9 cellular contexts compared by ENCODE assay signal in the genomic region with DNA sequence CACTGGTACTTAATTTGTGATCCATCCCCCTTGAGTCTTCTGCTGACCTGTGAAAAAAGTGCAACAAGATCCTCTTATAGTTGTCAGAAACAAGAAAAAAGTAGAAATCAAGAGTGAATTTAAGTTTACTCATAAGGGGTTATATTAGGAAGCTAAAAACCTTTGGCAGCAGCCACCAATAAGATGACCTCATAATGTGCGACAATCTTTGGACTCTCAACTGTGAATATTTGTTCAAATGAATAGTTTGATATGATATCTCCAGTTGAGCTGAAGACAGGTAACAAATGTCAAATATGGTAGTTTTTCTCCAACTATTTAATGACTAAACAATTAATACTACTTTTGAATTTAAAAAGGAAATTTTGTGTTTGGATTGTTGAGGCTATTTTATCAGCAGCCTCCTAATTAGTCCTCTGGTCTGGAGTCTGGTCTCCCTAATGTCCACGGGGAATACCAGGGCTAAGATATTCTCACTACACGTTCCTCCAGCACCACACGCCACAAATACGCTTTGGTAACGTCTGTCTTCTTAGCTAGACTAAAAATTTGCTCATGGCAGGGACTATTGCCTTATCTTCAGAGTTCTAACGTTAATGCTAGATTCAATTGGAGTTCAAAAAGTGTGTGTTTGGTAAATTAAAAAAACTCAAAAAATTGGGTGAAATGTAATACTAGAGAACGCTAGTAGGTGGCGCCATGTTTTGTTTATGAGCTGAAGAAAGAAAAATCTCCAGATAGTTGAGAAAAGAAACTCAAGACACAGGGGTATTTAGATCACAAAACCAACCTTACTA. TPM values are rescaled to one million over a fixed set of nuclear protein-coding genes. Genes with fewer than 3 reads are reported as not detected.
DNase-seq lines count a peak whose midpoint lies in the region; ATAC-seq and TF ChIP-seq lines count a peak whose summit lies in the region.
"Had no signal": no experiment of that assay in that cellular context is flagged by ENCODE, and none has a peak within 500 bp of the region (broad histone marks: within the 10 kb centered on the region; RNA-seq: fewer than 3 reads in every experiment).

No MANE protein-coding gene starts in this region.

- H3K79me2 ChIP-seq in hepatocyte, result no peaks in the 10 kb centered on the region

- intact Hi-C loops in A673 (cut with micrococcal nuclease; ENCODE audit: unreplicated experiment), result loop anchor here (5.0 kb wide), 1 partner anchor 83 kb away; no protein-coding TSS in a partner anchor

- H3K27me3 ChIP-seq in A673 (replicated peaks; ENCODE audit: insufficient read depth, low read depth, low read length, poor library complexity) (peaks cover 41% of the 10 kb centered on the region), RWPE2 (ENCODE audit: insufficient read depth, poor library complexity, severe bottlenecking) (peaks cover 19% of the 10 kb centered on the region), hepatocyte (no peaks in the 10 kb centered on the region)

- POLR2A ChIA-PET in A673 (lab: Charles Lee; ENCODE audit: low non-redundant PET), result no interaction called here

- no peak overlapping the region for H3K4me3 ChIP-seq in A673 (ENCODE audit: low read depth, low read length, poor library complexity, severe bottlenecking)
- no peak overlapping the region for H3K4me3 ChIP-seq in RWPE2 (ENCODE audit: severe bottlenecking)
- H3K4me3 ChIP-seq in hepatocyte, result no peak overlapping the region

- CTCF ChIA-PET in A673 (lab: Charles Lee), result interaction anchor here (0.5 to 1.0 kb wide), 3 partner anchors 85 to 928 kb away, joined by 3 to 18 read pairs (median 9); no protein-coding TSS in a partner anchor

- no TSS peak for BruUV-seq in A673 (replicated peaks; lab: Mats Ljungman, UMichigan)

- H3K4me2 ChIP-seq in hepatocyte, result peak overlapping the region; percentile 16

- TF ChIP-seq CTCF in A673 (conservative IDR thresholded peaks at IDR 0.05; ENCODE audit: low read depth, low read length), result peak; percentile 71
- TF ChIP-seq CTCF in GM12874 (IDR thresholded peaks at IDR 0.05; ENCODE audit: insufficient read depth, low read depth, low read length), result peak; percentile 39; the same call in 1 of the 2 replicates
- TF ChIP-seq CTCF in RWPE2 (IDR thresholded peaks at IDR 0.05; ENCODE audit: poor library complexity, severe bottlenecking), result peak; percentile 59
- peak; percentile 64 for TF ChIP-seq CTCF in hepatocyte (IDR thresholded peaks at IDR 0.05; ENCODE audit: poor library complexity)

- H2AFZ ChIP-seq in hepatocyte, result peak overlapping the region; percentile 16

- H3K36me3 ChIP-seq in A673 (ENCODE audit: insufficient read depth, low read length, poor library complexity, severe bottlenecking) (no peaks in the 10 kb centered on the region), RWPE2 (ENCODE audit: low read depth) (no peaks in the 10 kb centered on the region), hepatocyte (replicated peaks; ENCODE audit: insufficient read depth, low read depth) (no peaks in the 10 kb centered on the region)

- DNase-seq in A673 (ENCODE audit: low spot score), result peak; percentile 15
- no peak for DNase-seq in RWPE2 (ENCODE audit: low spot score)
- DNase-seq in hepatocyte (ENCODE audit: low spot score), result peak; percentile 36
- DNase-seq in hepatic stellate cell (ENCODE audit: low spot score), result no peak
- no peak for DNase-seq in NCI-H2227 (lab: John Stamatoyannopoulos, UW; ENCODE audit: unreplicated experiment)
- no peak for DNase-seq in 8988T
- no peak for DNase-seq in GDM1 (lab: John Stamatoyannopoulos, UW)
- DNase-seq: activated CD4-positive, alpha-beta T cell treated with anti-CD3 and anti-CD28 coated beads for 4 hours had no signal

- ATAC-seq in RWPE2 (ENCODE audit: low read depth), result no peak

- WGBS in hepatocyte (ENCODE audit: low lambda C conversion rate, missing lambda C conversion rate), result 17% methylated on average over 9 of the region's 9 CpGs

- H3K27ac ChIP-seq in A673 (ENCODE audit: low read depth, low read length, poor library complexity, severe bottlenecking), result no peak overlapping the region
- no peak overlapping the region for H3K27ac ChIP-seq in RWPE2 (ENCODE audit: poor library complexity, severe bottlenecking)
- peak overlapping the region; percentile 28 for H3K27ac ChIP-seq in hepatocyte

- no peaks in the 10 kb centered on the region for H3K9me2 ChIP-seq in hepatocyte (replicated peaks; ENCODE audit: insufficient read depth)

- no peaks in the 10 kb centered on the region for H3K9me3 ChIP-seq in A673 (ENCODE audit: low read depth, low read length, poor library complexity, severe bottlenecking)
- H3K9me3 ChIP-seq in RWPE2 (ENCODE audit: severe bottlenecking), result no peaks in the 10 kb centered on the region
- H3K9me3 ChIP-seq in hepatocyte (ENCODE audit: low read depth), result no peaks in the 10 kb centered on the region

- no peaks in the 10 kb centered on the region for H4K20me1 ChIP-seq in hepatocyte (ENCODE audit: insufficient read depth, poor library complexity, severe bottlenecking)

- H3K4me1 ChIP-seq in A673 (ENCODE audit: insufficient read depth, low read length, poor library complexity, severe bottlenecking) (no peaks in the 10 kb centered on the region), RWPE2 (ENCODE audit: insufficient read depth, poor library complexity, severe bottlenecking) (no peaks in the 10 kb centered on the region), hepatocyte (ENCODE audit: insufficient read depth) (peaks cover 5% of the 10 kb centered on the region)

RNA-seq across cellular contexts. Expression of a gene that starts 51.0 kb away (rescaled TPM):
- not detected in 2 replicates for total RNA-seq in A673 (2021)
- 0.20 and 1.3 TPM in 2 replicates for total RNA-seq in hepatocyte
- polyA plus RNA-seq in hepatocyte, result 0.95 and 1.8 TPM in 2 replicates

Comparison
In these comparisons a context has a peak if more than half of its experiments do, and no peak if none do; other contexts are left out.
1. DNase-seq: peak in A673 (single experiment) and hepatocyte (single experiment); none in RWPE2 (single experiment), hepatic stellate cell (single experiment), NCI-H2227 (single experiment), 8988T (single experiment) and GDM1 (single experiment).
2. Peak in every context shown above with its lines, with median percentiles within 50 percentile points of each other: CTCF ChIP-seq.